In genomic region chr3:141448606-141449216, GRCh38 we compare ENCODE assay signal across 20 cellular contexts. TPM values are rescaled to one million over a fixed set of nuclear protein-coding genes. Genes with fewer than 3 reads are reported as not detected.
DNase-seq lines count a peak whose midpoint lies in the region; ATAC-seq, FAIRE-seq and TF ChIP-seq lines count a peak whose summit lies in the region.
"Had no signal": no experiment of that assay in that cellular context is flagged by ENCODE, and none has a peak within 500 bp of the region (broad histone marks: within the 10 kb centered on the region; RNA-seq: fewer than 3 reads in every experiment).

No MANE protein-coding gene starts in this region.

- no CpG with 5 or more reads among the region's 6 CpGs for WGBS in IMR-90 (ENCODE audit: extremely low coverage in 2 of 2, insufficient read length in 1 of 2), 2 experiments
- 40% methylated on average over 6 of the region's 6 CpGs for WGBS in esophagus muscularis mucosa

- peak; percentile 47 for DNase-seq in AG09319 (ENCODE audit: extremely low read depth, low read depth)
- peak; percentile 84 for DNase-seq in IMR-90
- DNase-seq in esophagus muscularis mucosa (ENCODE audit: extremely low spot score): no peak
- no peak for DNase-seq in osteoblast (ENCODE audit: insufficient read length, low spot score, missing footprints)
- DNase-seq in stimulated activated CD4-positive, alpha-beta T cell treated with anti-CD3 and anti-CD28 coated beads, Interleukin-2, amount 100 ng/mL, for 24 hours: no peak
- no peak for DNase-seq in HTR-8/SVneo (ENCODE audit: insufficient read length, low spot score)
- DNase-seq in germinal center (ENCODE audit: low spot score): no peak
- no peak for DNase-seq in Peyer's patch
- DNase-seq: activated CD4-positive, alpha-beta T cell treated with anti-CD3 and anti-CD28 coated beads for 48 hours; activated T-cell treated with anti-CD3 and anti-CD28 coated beads, Interleukin-2, amount 50 U/mL, for 72 hours; C1 segment of cervical spinal cord; DND-41; NCI-H1436; NCI-H524; occipital lobe had no signal

- peak overlapping the region; percentile 88 for H3K23ac ChIP-seq in IMR-90 (ENCODE audit: low read depth, low read length)

- dilution Hi-C loops in IMR-90 (cut with HindIII; ENCODE audit: low sequenced_read_pairs, unreplicated experiment): no loop called here

- CTCF ChIA-PET in IMR-90 (lab: Yijun Ruan, JAX): interaction anchor here (0.7 to 2.4 kb wide), 7 partner anchors 32 to 217 kb away, joined by 3 to 11 read pairs (median 5); partner anchors contain the start of gene PXYLP1

- TF ChIP-seq RAD21 in IMR-90 (IDR thresholded peaks at IDR 0.05; ENCODE audit: low read length): no peak

- no peak overlapping the region for H3K4me2 ChIP-seq in IMR-90 (ENCODE audit: low read depth, low read length)
- H3K4me2 ChIP-seq in osteoblast (ENCODE audit: insufficient read depth, low read length): no peak overlapping the region
- H3K4me2 ChIP-seq: KMS-11 had no signal

- TF ChIP-seq POLR2A in IMR-90 (IDR thresholded peaks at IDR 0.05; ENCODE audit: low read depth, low read length): no peak
- TF ChIP-seq POLR2A in esophagus muscularis mucosa (IDR thresholded peaks at IDR 0.05; ENCODE audit: low read depth): no peak
- no peak for TF ChIP-seq POLR2A in Peyer's patch (IDR thresholded peaks at IDR 0.05)

- intact Hi-C loops in IMR-90 (cut with micrococcal nuclease): loop anchor here (2.0 kb wide), 1 partner anchor 36 kb away; no protein-coding TSS in a partner anchor
- intact Hi-C loops in esophagus muscularis mucosa (cut with DNase I): no loop called here

- H3K27me3 ChIP-seq in IMR-90 (ENCODE audit: control insufficient read depth, insufficient read depth, low read length) (no peaks in the 10 kb centered on the region), esophagus muscularis mucosa (no peaks in the 10 kb centered on the region), osteoblast (ENCODE audit: insufficient read depth, low read length) (no peaks in the 10 kb centered on the region), Peyer's patch (no peaks in the 10 kb centered on the region)
- H3K27me3 ChIP-seq: suprapubic skin had no signal

- H4K8ac ChIP-seq in IMR-90 (ENCODE audit: low read depth in 2 of 2, low read length in 2 of 2): peak overlapping the region; percentile 80 to 93

- H4K5ac ChIP-seq in IMR-90 (ENCODE audit: low read depth, low read length): peak overlapping the region; percentile 95

- H3K9me1 ChIP-seq in IMR-90 (ENCODE audit: insufficient read depth, low read length): peaks cover 21% of the 10 kb centered on the region

- H4K20me1 ChIP-seq in IMR-90 (ENCODE audit: insufficient read depth, low read length): no peaks in the 10 kb centered on the region
- no peaks in the 10 kb centered on the region for H4K20me1 ChIP-seq in osteoblast (ENCODE audit: insufficient read depth, low read length)

- H2BK5ac ChIP-seq in IMR-90 (ENCODE audit: low read depth, low read length, poor library complexity, severe bottlenecking): peak overlapping the region; percentile 98

- ATAC-seq in IMR-90 (ENCODE audit: low read depth): peak; percentile 53
- ATAC-seq: activated T-cell treated with anti-CD3 and anti-CD28 coated beads, Interleukin-2, amount 50 U/mL, for 72 hours; esophagus mucosa had no signal

- H3K9ac ChIP-seq in IMR-90 (ENCODE audit: low read depth, low read length): peak overlapping the region; percentile 72
- H3K9ac ChIP-seq: KMS-11 had no signal

- in situ Hi-C loops in IMR-90 (cut with MboI; ENCODE audit: low sequenced_read_pairs): no loop called here

- peak overlapping the region; percentile 97 for H2BK20ac ChIP-seq in IMR-90 (ENCODE audit: low read depth, low read length)

- H3K9me3 ChIP-seq in IMR-90 (ENCODE audit: control insufficient read depth, insufficient read depth, low read length) (no peaks in the 10 kb centered on the region), esophagus muscularis mucosa (no peaks in the 10 kb centered on the region), osteoblast (ENCODE audit: low read depth, low read length) (no peaks in the 10 kb centered on the region), Peyer's patch (no peaks in the 10 kb centered on the region)
- H3K9me3 ChIP-seq: suprapubic skin had no signal

- H3K56ac ChIP-seq in IMR-90 (ENCODE audit: extremely low read depth, insufficient read depth, low read length): peak overlapping the region; percentile 64

- H3K14ac ChIP-seq in IMR-90 (replicated peaks; ENCODE audit: low read depth, low read length): peak overlapping the region; percentile 83

- H2BK15ac ChIP-seq in IMR-90 (ENCODE audit: low read depth, low read length): peak overlapping the region; percentile 52; the same call in 2 of the 3 replicates

- peak overlapping the region; percentile 97 for H3K4ac ChIP-seq in IMR-90 (ENCODE audit: low read depth, low read length)

- peak overlapping the region; percentile 94 for H4K91ac ChIP-seq in IMR-90 (ENCODE audit: insufficient read depth, low read depth, low read length)

- H3K36me3 ChIP-seq in IMR-90 (ENCODE audit: control insufficient read depth, insufficient read depth, low read length) (peaks cover 25% of the 10 kb centered on the region), esophagus muscularis mucosa (peaks cover 8 to 39% (median 25%) of the 10 kb centered on the region in 4 donors), osteoblast (ENCODE audit: insufficient read depth, low read length) (peaks cover 41% of the 10 kb centered on the region), Peyer's patch (peaks cover 0 to 38% (median 0%) of the 10 kb centered on the region in 3 donors)

- TF ChIP-seq CTCF in AG09319 (IDR thresholded peaks at IDR 0.05; ENCODE audit: low read depth, low read length) (no peak), IMR-90 (conservative IDR thresholded peaks at IDR 0.05; ENCODE audit: low read depth, low read length) (no peak), esophagus muscularis mucosa (IDR thresholded peaks at IDR 0.05) (no peak), osteoblast (IDR thresholded peaks at IDR 0.05; ENCODE audit: extremely low read depth, low read depth, low read length) (no peak), Peyer's patch (IDR thresholded peaks at IDR 0.05) (no peak)

- FAIRE-seq in HTR-8/SVneo (lab: Jason Lieb, UNC): no peak

- H3K27ac ChIP-seq in IMR-90 (ENCODE audit: insufficient read depth, low read length) (peak overlapping the region; percentile 91), esophagus muscularis mucosa (replicated peaks in 1 of 4) (peak overlapping the region; percentile 42 to 72 (median 61)), osteoblast (ENCODE audit: low read depth, low read length) (peak overlapping the region; percentile 38), Peyer's patch (no peak overlapping the region)
- H3K27ac ChIP-seq: HL-60, KMS-11, suprapubic skin had no signal

- H3K79me1 ChIP-seq in IMR-90 (ENCODE audit: low read depth in 1 of 2, low read length in 2 of 2): peaks cover 45 to 58% of the 10 kb centered on the region in 2 experiments

- no peak overlapping the region for H2AK9ac ChIP-seq in IMR-90 (replicated peaks; ENCODE audit: low read depth, low read length, poor library complexity)

- H3K4me1 ChIP-seq in IMR-90 (ENCODE audit: control insufficient read depth, insufficient read depth, low read length) (peaks cover 24% of the 10 kb centered on the region), esophagus muscularis mucosa (peaks cover 30 to 68% (median 61%) of the 10 kb centered on the region in 4 donors), osteoblast (ENCODE audit: insufficient read depth, low read length) (peaks cover 45% of the 10 kb centered on the region), Peyer's patch (no peaks in the 10 kb centered on the region)

- H3K4me3 ChIP-seq in IMR-90 (ENCODE audit: insufficient read depth, low read depth, low read length): no peak overlapping the region
- no peak overlapping the region for H3K4me3 ChIP-seq in esophagus muscularis mucosa
- H3K4me3 ChIP-seq in osteoblast (ENCODE audit: insufficient read depth, low read length): no peak overlapping the region
- no peak overlapping the region for H3K4me3 ChIP-seq in Peyer's patch
- H3K4me3 ChIP-seq: lung, suprapubic skin had no signal

- no TSS peak for BruUV-seq in IMR-90 (replicated peaks; lab: Mats Ljungman, UMichigan)

- H3K18ac ChIP-seq in IMR-90 (ENCODE audit: low read depth, low read length): peak overlapping the region; percentile 98

- peaks cover 33% of the 10 kb centered on the region for H3K79me2 ChIP-seq in osteoblast (ENCODE audit: insufficient read depth, low read length)

- no peak overlapping the region for H2AFZ ChIP-seq in IMR-90 (replicated peaks; ENCODE audit: low read length, poor library complexity)
- no peak overlapping the region for H2AFZ ChIP-seq in osteoblast (ENCODE audit: low read length)

- peak overlapping the region; percentile 96 for H2BK120ac ChIP-seq in IMR-90 (ENCODE audit: low read depth, low read length)

- no peak for TF ChIP-seq EP300 in esophagus muscularis mucosa (IDR thresholded peaks at IDR 0.05)

- POLR2A ChIA-PET in IMR-90 (lab: Charles Lee; ENCODE audit: unreplicated experiment): interaction anchor here (0.5 to 1.4 kb wide), 3 partner anchors 37 to 137 kb away, joined by 3 to 5 read pairs (median 3); no protein-coding TSS in a partner anchor

- H2AK5ac ChIP-seq in IMR-90 (ENCODE audit: low read depth, low read length): peak overlapping the region; percentile 89

TF ChIP-seq in IMR-90, 13 proteins besides CTCF, POLR2A, EP300 and RAD21 (continues in another document):
- TF ChIP-seq BHLHE40 (IDR thresholded peaks at IDR 0.05; ENCODE audit: low read depth, low read length): no peak
- TF ChIP-seq MXI1 (IDR thresholded peaks at IDR 0.05; ENCODE audit: borderline replicate concordance, low read depth, low read length): no peak
- peak; percentile 49; the same call in 1 of the 2 replicates for TF ChIP-seq CEBPB (IDR thresholded peaks at IDR 0.05; ENCODE audit: low read depth, low read length)
- no peak for TF ChIP-seq RCOR1 (IDR thresholded peaks at IDR 0.05; ENCODE audit: insufficient replicate concordance, low read length)
- TF ChIP-seq NFE2L2 (IDR thresholded peaks at IDR 0.05; ENCODE audit: low read depth, low read length): no peak
- TF ChIP-seq RFX5 (IDR thresholded peaks at IDR 0.05; ENCODE audit: low read depth, low read length): no peak
- TF ChIP-seq SMC3 (IDR thresholded peaks at IDR 0.05; ENCODE audit: low read depth, low read length): no peak
- TF ChIP-seq USF2 (IDR thresholded peaks at IDR 0.05; ENCODE audit: low read depth, low read length): no peak

RNA-seq across cellular contexts. Expression of gene RASA2, which starts 38.1 kb away (rescaled TPM):
- total RNA-seq in IMR-90 (2012; rRNA removed) (14.0 and 22.5 TPM in 2 replicates), esophagus muscularis mucosa (10 to 100 TPM in 3 of 4 donors, 1 to 10 TPM in 1; 9.1 to 12.8 (median 10.6) TPM), osteoblast (20.0 and 21.7 TPM in 2 replicates), Peyer's patch (10 to 100 TPM; 22.3 to 43.7 (median 33.6) TPM)
- polyA plus RNA-seq in IMR-90 (2012; rRNA removed): 4.4 and 6.1 TPM in 2 replicates
- 0.53 and 0.65 TPM in 2 replicates for polyA plus RNA-seq in IMR-90 (2012; cell fraction: cytosol; rRNA removed)
- polyA plus RNA-seq in IMR-90 (2012; cell fraction: nucleus; rRNA removed; ENCODE audit: low replicate concordance): 2.9 and 24.7 TPM in 2 replicates

Comparison
In these comparisons a context has a peak if more than half of its experiments do, and no peak if none do; other contexts are left out.
1. DNase-seq: peak in AG09319 (single experiment) and IMR-90 (single experiment); none in esophagus muscularis mucosa (single experiment), osteoblast (single experiment), stimulated activated CD4-positive, alpha-beta T cell treated with anti-CD3 and anti-CD28 coated beads, Interleukin-2, amount 100 ng/mL, for 24 hours (0 of 2), HTR-8/SVneo (single experiment), germinal center (single experiment) and Peyer's patch (0 of 3).
2. H3K27ac ChIP-seq: peak in IMR-90 (single experiment), esophagus muscularis mucosa (4 of 4) and osteoblast (single experiment); none in Peyer's patch (0 of 4).